1 cellular context compared by ENCODE assay signal in the genomic region with DNA sequence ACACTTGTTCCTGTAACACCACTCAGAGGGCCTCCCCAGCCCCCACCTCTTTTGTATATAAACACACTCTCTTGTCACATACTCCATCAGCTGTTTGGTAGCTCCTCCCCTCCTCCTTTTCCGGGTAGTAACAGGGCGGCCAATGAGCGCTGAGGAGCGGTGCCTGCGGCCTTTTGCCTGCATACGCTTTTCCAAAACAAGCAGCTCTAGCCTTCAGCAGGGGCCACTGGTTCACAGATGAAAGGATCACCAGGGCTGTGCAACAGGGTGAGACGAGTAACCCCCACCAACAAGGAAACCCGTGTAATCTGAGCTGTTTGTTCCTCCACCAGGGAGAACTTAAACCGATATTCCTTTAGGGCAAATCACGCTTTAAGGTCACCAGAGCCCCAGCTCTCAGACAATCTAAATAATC.
TF ChIP-seq lines count a peak whose summit lies in the region.

No MANE protein-coding gene starts in this region.

TF ChIP-seq in HepG2, 621 proteins besides CTCF, POLR2A, EP300 and RAD21 (continued from another document and continues in another):
- TF ChIP-seq, protein P1, sequence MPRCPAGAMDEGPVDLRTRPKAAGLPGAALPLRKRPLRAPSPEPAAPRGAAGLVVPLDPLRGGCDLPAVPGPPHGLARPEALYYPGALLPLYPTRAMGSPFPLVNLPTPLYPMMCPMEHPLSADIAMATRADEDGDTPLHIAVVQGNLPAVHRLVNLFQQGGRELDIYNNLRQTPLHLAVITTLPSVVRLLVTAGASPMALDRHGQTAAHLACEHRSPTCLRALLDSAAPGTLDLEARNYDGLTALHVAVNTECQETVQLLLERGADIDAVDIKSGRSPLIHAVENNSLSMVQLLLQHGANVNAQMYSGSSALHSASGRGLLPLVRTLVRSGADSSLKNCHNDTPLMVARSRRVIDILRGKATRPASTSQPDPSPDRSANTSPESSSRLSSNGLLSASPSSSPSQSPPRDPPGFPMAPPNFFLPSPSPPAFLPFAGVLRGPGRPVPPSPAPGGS (CRISPR knock-in tag; IDR thresholded peaks at IDR 0.05), result no peak
- TF ChIP-seq, protein P2, sequence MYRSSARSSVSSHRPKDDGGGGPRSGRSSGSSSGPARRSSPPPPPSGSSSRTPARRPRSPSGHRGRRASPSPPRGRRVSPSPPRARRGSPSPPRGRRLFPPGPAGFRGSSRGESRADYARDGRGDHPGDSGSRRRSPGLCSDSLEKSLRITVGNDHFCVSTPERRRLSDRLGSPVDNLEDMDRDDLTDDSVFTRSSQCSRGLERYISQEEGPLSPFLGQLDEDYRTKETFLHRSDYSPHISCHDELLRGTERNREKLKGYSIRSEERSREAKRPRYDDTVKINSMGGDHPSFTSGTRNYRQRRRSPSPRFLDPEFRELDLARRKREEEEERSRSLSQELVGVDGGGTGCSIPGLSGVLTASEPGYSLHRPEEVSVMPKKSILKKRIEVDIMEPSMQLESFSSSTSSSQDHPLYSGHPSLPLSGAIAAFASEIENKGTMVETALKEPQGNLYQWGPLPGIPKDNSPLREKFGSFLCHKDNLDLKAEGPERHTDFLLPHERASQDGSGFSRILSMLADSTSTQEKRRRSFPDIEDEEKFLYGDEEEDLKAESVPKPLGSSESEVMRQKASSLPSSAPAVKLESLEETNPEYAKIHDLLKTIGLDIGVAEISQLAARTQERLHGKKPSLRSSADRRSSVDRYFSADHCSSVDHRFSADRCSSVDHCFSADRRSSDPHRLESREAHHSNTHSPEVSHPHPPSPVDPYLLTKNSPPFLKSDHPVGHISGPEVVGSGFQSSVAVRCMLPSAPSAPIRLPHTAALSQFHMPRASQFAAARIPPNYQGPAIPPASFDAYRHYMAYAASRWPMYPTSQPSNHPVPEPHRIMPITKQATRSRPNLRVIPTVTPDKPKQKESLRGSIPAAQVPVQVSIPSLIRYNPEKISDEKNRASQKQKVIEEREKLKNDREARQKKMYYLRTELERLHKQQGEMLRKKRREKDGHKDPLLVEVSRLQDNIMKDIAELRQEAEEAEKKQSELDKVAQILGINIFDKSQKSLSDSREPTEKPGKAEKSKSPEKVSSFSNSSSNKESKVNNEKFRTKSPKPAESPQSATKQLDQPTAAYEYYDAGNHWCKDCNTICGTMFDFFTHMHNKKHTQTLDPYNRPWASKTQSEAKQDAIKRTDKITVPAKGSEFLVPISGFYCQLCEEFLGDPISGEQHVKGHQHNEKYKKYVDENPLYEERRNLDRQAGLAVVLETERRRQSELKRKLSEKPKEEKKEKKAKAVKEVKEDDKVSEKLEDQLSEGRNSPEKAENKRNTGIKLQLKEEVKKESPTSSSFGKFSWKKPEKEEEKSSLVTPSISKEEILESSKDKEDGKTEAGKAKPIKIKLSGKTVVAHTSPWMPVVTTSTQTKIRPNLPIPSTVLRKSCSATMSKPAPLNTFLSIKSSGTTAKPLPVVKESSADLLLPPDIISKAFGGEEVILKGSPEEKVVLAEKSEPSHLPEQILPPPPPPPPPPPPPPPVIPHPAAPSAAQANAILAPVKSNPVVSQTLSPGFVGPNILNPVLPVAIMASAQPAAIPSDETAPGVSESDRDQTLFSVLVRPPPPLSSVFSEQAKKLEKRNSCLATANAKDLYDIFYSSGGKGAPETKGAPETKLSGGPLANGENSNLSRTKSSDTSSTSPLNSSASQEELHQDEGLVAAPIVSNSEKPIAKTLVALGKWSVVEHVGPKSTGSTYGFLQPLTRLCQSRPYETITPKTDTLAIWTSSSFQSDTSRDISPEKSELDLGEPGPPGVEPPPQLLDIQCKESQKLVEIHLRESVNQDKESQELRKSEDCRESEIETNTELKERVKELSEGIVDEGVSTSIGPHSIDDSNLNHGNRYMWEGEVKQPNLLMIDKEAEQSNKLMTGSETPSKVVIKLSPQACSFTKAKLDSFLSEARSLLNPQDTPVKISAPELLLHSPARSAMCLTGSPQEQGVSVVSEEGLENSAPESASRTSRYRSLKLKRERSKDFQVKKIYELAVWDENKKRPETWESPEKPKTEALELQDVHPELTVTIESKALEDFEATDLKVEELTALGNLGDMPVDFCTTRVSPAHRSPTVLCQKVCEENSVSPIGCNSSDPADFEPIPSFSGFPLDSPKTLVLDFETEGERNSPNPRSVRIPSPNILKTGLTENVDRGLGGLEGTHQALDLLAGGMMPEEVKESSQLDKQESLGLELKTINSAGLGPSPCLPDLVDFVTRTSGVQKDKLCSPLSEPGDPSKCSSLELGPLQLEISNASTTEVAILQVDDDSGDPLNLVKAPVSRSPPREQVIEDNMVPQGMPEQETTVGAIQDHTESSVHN (CRISPR knock-in tag; IDR thresholded peaks at IDR 0.05), result no peak
- TF ChIP-seq ETV5 (CRISPR knock-in tag; IDR thresholded peaks at IDR 0.05; ENCODE audit: borderline replicate concordance), result peak; percentile 65; the same call in 1 of the 2 replicates
- no peak for TF ChIP-seq FOXA1 (IDR thresholded peaks at IDR 0.05)
- peak; percentile 3; the same call in 1 of the 2 replicates for TF ChIP-seq FOXA1 (CRISPR knock-in tag; IDR thresholded peaks at IDR 0.05)
- TF ChIP-seq, protein P3, sequence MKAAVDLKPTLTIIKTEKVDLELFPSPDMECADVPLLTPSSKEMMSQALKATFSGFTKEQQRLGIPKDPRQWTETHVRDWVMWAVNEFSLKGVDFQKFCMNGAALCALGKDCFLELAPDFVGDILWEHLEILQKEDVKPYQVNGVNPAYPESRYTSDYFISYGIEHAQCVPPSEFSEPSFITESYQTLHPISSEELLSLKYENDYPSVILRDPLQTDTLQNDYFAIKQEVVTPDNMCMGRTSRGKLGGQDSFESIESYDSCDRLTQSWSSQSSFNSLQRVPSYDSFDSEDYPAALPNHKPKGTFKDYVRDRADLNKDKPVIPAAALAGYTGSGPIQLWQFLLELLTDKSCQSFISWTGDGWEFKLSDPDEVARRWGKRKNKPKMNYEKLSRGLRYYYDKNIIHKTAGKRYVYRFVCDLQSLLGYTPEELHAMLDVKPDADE (CRISPR knock-in tag; IDR thresholded peaks at IDR 0.05), result no peak
- peak; percentile 81 for TF ChIP-seq ZNF331 (CRISPR knock-in tag; IDR thresholded peaks at IDR 0.05)
- TF ChIP-seq ZNF589 (CRISPR knock-in tag; conservative IDR thresholded peaks at IDR 0.05), result no peak
- TF ChIP-seq, protein P4, sequence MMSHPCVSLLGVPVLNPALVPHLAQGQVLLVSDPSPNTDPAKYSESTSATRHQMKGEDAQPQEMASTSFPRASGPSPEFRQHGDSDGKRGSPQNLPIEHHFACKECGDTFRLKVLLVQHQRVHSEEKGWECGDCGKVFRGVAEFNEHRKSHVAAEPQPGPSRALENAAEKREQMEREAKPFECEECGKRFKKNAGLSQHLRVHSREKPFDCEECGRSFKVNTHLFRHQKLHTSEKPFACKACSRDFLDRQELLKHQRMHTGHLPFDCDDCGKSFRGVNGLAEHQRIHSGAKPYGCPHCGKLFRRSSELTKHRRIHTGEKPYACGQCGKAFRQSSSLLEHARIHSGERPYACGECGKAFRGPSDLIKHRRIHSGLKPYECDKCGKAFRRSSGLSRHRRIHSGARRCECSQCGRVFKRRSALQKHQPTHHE (CRISPR knock-in tag; IDR thresholded peaks at IDR 0.05; ENCODE audit: borderline replicate concordance), result no peak
- TF ChIP-seq RNF2 (conservative IDR thresholded peaks at IDR 0.05; ENCODE audit: low read depth), result no peak
- TF ChIP-seq, protein P5, sequence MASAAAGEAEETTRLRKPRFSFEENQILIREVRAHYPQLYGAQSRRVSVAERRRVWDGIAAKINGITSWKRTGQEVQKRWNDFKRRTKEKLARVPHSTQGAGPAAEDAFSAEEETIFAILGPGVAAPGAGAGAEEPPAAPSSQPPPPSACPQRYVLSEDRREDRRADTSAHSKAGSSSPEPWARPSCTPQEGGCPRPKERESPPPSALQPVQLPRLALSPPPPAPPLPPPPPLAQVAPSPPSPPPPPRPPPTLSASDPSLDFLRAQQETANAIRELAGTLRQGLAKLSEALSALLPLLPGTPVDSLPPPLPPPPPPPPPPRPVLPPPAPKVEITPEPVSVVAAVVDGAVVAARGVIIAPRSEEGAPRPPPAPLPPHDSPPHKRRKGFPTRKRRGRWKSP (CRISPR knock-in tag; IDR thresholded peaks at IDR 0.05), result no peak
- no peak for TF ChIP-seq NBN (conservative IDR thresholded peaks at IDR 0.05)
- no peak for TF ChIP-seq ZNF850 (CRISPR knock-in tag; conservative IDR thresholded peaks at IDR 0.05)
- TF ChIP-seq, protein P6, sequence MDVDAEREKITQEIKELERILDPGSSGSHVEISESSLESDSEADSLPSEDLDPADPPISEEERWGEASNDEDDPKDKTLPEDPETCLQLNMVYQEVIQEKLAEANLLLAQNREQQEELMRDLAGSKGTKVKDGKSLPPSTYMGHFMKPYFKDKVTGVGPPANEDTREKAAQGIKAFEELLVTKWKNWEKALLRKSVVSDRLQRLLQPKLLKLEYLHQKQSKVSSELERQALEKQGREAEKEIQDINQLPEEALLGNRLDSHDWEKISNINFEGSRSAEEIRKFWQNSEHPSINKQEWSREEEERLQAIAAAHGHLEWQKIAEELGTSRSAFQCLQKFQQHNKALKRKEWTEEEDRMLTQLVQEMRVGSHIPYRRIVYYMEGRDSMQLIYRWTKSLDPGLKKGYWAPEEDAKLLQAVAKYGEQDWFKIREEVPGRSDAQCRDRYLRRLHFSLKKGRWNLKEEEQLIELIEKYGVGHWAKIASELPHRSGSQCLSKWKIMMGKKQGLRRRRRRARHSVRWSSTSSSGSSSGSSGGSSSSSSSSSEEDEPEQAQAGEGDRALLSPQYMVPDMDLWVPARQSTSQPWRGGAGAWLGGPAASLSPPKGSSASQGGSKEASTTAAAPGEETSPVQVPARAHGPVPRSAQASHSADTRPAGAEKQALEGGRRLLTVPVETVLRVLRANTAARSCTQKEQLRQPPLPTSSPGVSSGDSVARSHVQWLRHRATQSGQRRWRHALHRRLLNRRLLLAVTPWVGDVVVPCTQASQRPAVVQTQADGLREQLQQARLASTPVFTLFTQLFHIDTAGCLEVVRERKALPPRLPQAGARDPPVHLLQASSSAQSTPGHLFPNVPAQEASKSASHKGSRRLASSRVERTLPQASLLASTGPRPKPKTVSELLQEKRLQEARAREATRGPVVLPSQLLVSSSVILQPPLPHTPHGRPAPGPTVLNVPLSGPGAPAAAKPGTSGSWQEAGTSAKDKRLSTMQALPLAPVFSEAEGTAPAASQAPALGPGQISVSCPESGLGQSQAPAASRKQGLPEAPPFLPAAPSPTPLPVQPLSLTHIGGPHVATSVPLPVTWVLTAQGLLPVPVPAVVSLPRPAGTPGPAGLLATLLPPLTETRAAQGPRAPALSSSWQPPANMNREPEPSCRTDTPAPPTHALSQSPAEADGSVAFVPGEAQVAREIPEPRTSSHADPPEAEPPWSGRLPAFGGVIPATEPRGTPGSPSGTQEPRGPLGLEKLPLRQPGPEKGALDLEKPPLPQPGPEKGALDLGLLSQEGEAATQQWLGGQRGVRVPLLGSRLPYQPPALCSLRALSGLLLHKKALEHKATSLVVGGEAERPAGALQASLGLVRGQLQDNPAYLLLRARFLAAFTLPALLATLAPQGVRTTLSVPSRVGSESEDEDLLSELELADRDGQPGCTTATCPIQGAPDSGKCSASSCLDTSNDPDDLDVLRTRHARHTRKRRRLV (CRISPR knock-in tag; IDR thresholded peaks at IDR 0.05), result 0 out of 2 replicates have a peak, but pooled peaks have one; percentile 15
- TF ChIP-seq, protein P7, sequence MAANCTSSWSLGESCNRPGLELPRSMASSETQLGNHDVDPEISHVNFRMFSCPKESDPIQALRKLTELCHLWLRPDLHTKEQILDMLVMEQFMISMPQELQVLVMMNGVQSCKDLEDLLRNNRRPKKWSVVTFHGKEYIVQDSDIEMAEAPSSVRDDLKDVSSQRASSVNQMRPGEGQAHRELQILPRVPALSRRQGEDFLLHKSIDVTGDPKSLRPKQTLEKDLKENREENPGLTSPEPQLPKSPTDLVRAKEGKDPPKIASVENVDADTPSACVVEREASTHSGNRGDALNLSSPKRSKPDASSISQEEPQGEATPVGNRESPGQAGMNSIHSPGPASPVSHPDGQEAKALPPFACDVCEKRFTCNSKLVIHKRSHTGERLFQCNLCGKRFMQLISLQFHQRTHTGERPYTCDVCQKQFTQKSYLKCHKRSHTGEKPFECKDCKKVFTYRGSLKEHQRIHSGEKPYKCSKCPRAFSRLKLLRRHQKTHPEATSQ (CRISPR knock-in tag; IDR thresholded peaks at IDR 0.05; ENCODE audit: borderline replicate concordance), result no peak
- no peak for TF ChIP-seq ZKSCAN5 (CRISPR knock-in tag; IDR thresholded peaks at IDR 0.05)
- peak; percentile 83 for TF ChIP-seq ERF (CRISPR knock-in tag; IDR thresholded peaks at IDR 0.05)
- no peak for TF ChIP-seq MZF1 (CRISPR knock-in tag; IDR thresholded peaks at IDR 0.05; ENCODE audit: borderline replicate concordance)
- TF ChIP-seq, protein P8, sequence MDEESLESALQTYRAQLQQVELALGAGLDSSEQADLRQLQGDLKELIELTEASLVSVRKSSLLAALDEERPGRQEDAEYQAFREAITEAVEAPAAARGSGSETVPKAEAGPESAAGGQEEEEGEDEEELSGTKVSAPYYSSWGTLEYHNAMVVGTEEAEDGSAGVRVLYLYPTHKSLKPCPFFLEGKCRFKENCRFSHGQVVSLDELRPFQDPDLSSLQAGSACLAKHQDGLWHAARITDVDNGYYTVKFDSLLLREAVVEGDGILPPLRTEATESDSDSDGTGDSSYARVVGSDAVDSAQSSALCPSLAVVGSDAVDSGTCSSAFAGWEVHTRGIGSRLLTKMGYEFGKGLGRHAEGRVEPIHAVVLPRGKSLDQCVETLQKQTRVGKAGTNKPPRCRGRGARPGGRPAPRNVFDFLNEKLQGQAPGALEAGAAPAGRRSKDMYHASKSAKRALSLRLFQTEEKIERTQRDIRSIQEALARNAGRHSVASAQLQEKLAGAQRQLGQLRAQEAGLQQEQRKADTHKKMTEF (CRISPR knock-in tag; IDR thresholded peaks at IDR 0.05), result peak; percentile 80
- peak; percentile 69 for TF ChIP-seq MIXL1 (CRISPR knock-in tag; IDR thresholded peaks at IDR 0.05)
- TF ChIP-seq SYNCRIP (IDR thresholded peaks at IDR 0.05; ENCODE audit: insufficient read depth, low read depth, low read length), result no peak
- no peak for TF ChIP-seq KLF6 (CRISPR knock-in tag; IDR thresholded peaks at IDR 0.05)
- no peak for TF ChIP-seq ZNF30 (CRISPR knock-in tag; IDR thresholded peaks at IDR 0.05)
- TF ChIP-seq, protein P9, sequence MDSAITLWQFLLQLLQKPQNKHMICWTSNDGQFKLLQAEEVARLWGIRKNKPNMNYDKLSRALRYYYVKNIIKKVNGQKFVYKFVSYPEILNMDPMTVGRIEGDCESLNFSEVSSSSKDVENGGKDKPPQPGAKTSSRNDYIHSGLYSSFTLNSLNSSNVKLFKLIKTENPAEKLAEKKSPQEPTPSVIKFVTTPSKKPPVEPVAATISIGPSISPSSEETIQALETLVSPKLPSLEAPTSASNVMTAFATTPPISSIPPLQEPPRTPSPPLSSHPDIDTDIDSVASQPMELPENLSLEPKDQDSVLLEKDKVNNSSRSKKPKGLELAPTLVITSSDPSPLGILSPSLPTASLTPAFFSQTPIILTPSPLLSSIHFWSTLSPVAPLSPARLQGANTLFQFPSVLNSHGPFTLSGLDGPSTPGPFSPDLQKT (CRISPR knock-in tag; IDR thresholded peaks at IDR 0.05; ENCODE audit: borderline replicate concordance), result no peak
- TF ChIP-seq, protein P10, sequence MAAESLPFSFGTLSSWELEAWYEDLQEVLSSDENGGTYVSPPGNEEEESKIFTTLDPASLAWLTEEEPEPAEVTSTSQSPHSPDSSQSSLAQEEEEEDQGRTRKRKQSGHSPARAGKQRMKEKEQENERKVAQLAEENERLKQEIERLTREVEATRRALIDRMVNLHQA (CRISPR knock-in tag; IDR thresholded peaks at IDR 0.05), result no peak
- TF ChIP-seq ZMYM2 (CRISPR knock-in tag; IDR thresholded peaks at IDR 0.05), result 0 out of 2 replicates have a peak, but pooled peaks have one; percentile 35
- peak; percentile 99 for TF ChIP-seq SIX1 (CRISPR knock-in tag; IDR thresholded peaks at IDR 0.05; ENCODE audit: borderline replicate concordance)
- TF ChIP-seq ZNF556 (CRISPR knock-in tag; IDR thresholded peaks at IDR 0.05; ENCODE audit: borderline replicate concordance), result no peak
- TF ChIP-seq NCOR1 (IDR thresholded peaks at IDR 0.05; ENCODE audit: borderline replicate concordance, low read length), result peak; percentile 86; the same call in 1 of the 2 replicates
- TF ChIP-seq ZNF160 (CRISPR knock-in tag; IDR thresholded peaks at IDR 0.05), result 0 out of 2 replicates have a peak, but pooled peaks have one; percentile 41
